Comparison of ENCODE assay signal across 10 cellular contexts in the genomic region with DNA sequence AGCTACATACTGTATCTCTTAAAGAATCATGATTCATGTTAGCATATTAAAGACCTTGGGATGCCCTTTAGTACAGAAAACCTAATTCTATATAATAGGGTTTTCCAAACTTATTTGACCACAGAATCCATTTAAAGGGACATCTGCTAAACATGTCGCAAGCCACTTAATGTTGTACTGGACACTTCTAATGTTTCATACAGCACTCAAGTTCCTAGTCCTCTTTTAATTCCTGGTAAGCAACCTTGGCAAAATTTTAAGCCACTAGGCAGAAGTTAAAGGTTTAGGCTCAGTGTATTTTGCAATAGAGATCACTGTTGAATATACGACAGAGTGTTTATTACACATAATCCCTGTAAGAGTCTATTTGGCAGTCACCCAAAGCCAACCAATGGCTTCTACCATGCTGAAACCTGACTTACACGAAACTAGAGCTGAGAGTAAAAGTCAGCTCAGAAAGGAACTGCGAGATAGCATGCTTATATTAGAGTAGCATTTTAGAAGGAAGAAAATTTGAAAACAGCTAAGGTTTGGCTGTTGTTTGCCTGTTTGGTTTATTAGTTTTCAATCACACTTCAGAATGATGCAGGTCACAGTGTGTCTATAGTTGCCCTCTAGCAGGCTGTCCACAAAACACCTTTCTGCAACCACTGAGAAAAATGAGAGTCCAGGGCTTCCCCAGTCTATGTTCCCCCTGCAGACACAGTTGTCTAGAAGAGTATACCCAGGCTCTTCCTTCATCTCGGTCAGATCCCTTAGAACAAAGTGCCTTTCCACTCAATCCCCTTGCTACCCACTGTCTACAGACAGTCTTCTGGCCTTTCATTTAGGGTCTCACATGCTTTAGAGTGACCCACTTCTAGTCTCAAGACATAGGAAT.
A peak's percentile ranks its signal among the peaks of the same experiment; 100 is the strongest.
DNase-seq lines count a peak whose midpoint lies in the region; ATAC-seq and TF ChIP-seq lines count a peak whose summit lies in the region.
"Had no signal": no experiment of that assay in that cellular context is flagged by ENCODE, and none has a peak within 500 bp of the region (broad histone marks: within the 10 kb centered on the region; RNA-seq: fewer than 3 reads in every experiment).

No MANE protein-coding gene starts in this region.

- 42 to 46% methylated on average over 5 of the region's 5 CpGs for WGBS in gastroesophageal sphincter (ENCODE audit: low coverage in 1 of 2), 2 donors

- POLR2A ChIA-PET in CD4-positive, alpha-beta T cell (lab: Charles Lee) = interaction anchor here (1.0 to 1.4 kb wide), 2 partner anchors 9 to 15 kb away, joined by 3 to 4 read pairs; no protein-coding TSS in a partner anchor
- POLR2A ChIA-PET in RWPE1 (lab: Yijun Ruan, JAX; ENCODE audit: low non-redundant PET) = no interaction called here

- H3K27me3 Mint-ChIP-seq in CD4-positive, alpha-beta T cell = no peaks in the 10 kb centered on the region

- H3K4me1 Mint-ChIP-seq in CD4-positive, alpha-beta T cell (ENCODE audit: low read depth) = peaks cover 27% of the 10 kb centered on the region

- no peaks in the 10 kb centered on the region for H3K27me3 ChIP-seq in CD4-positive, alpha-beta T cell (ENCODE audit: control insufficient read depth, insufficient read depth, low read length)
- H3K27me3 ChIP-seq in gastroesophageal sphincter (no peaks in the 10 kb centered on the region), tibial artery (no peaks in the 10 kb centered on the region)
- H3K27me3 ChIP-seq: stomach had no signal

- no peak for TF ChIP-seq CTCF in CD4-positive, alpha-beta T cell (IDR thresholded peaks at IDR 0.05)
- no peak for TF ChIP-seq CTCF in RWPE1 (conservative IDR thresholded peaks at IDR 0.05; ENCODE audit: low read depth)
- TF ChIP-seq CTCF in gastroesophageal sphincter (IDR thresholded peaks at IDR 0.05) = no peak
- no peak for TF ChIP-seq CTCF in tibial artery (IDR thresholded peaks at IDR 0.05)

- H3K36me3 Mint-ChIP-seq in CD4-positive, alpha-beta T cell (ENCODE audit: low read depth) = no peaks in the 10 kb centered on the region

- no peak for TF ChIP-seq POLR2A in gastroesophageal sphincter (IDR thresholded peaks at IDR 0.05)

- CTCF ChIA-PET in CD4-positive, alpha-beta T cell (lab: Charles Lee) = interaction anchor here (1.5 kb wide), 1 partner anchor 611 kb away, joined by 4 read pairs; no protein-coding TSS in a partner anchor
- CTCF ChIA-PET in RWPE1 (lab: Yijun Ruan, JAX) = interaction anchor here (0.7 to 2.2 kb wide), 2 partner anchors 13 to 42 kb away, joined by 5 to 11 read pairs; no protein-coding TSS in a partner anchor

- no peak overlapping the region for H3K27ac Mint-ChIP-seq in CD4-positive, alpha-beta T cell

- TF ChIP-seq RAD21 in Ishikawa (IDR thresholded peaks at IDR 0.05; ENCODE audit: low read depth) = no peak

- ATAC-seq in CD4-positive, alpha-beta T cell (ENCODE audit: poor library complexity) = no peak
- peak; percentile 81 for ATAC-seq in gastroesophageal sphincter
- no peak for ATAC-seq in GM18868 (IDR thresholded peaks at IDR 0.05; ENCODE audit: unreplicated experiment)

- no peaks in the 10 kb centered on the region for H3K36me3 ChIP-seq in gastroesophageal sphincter
- no peaks in the 10 kb centered on the region for H3K36me3 ChIP-seq in tibial artery
- H3K36me3 ChIP-seq: stomach had no signal

- DNase-seq in CD4-positive, alpha-beta T cell = no peak
- DNase-seq in RWPE1 (ENCODE audit: low spot score) (peak; percentile 52), tibial artery (no peak)
- DNase-seq in activated CD4-positive, alpha-beta T cell treated with anti-CD3 and anti-CD28 coated beads for 1 hour = no peak
- DNase-seq in activated CD4-positive, alpha-beta T cell treated with anti-CD3 and anti-CD28 coated beads, Interleukin-2, amount 50 U/mL, for 4 hours = no peak
- DNase-seq: right cardiac atrium, stomach had no signal

- no peak overlapping the region for H3K4me3 Mint-ChIP-seq in CD4-positive, alpha-beta T cell

- intact Hi-C loops in CD4-positive, alpha-beta T cell (cut with DNase I, micrococcal nuclease) = loop anchor here (2.0 to 10.0 kb wide), 5 partner anchors 19 to 428 kb away; no protein-coding TSS in a partner anchor
- intact Hi-C loops in tibial artery (cut with DNase I; ENCODE audit: low total_unique reads) = no loop called here

- no peaks in the 10 kb centered on the region for H3K9me3 ChIP-seq in CD4-positive, alpha-beta T cell (ENCODE audit: control insufficient read depth, low read length)
- H3K9me3 ChIP-seq in gastroesophageal sphincter (no peaks in the 10 kb centered on the region), tibial artery (no peaks in the 10 kb centered on the region)
- H3K9me3 ChIP-seq: stomach had no signal

- peak overlapping the region; percentile 0 for H3K27ac ChIP-seq in CD4-positive, alpha-beta T cell (ENCODE audit: low read depth, low read length)
- H3K27ac ChIP-seq in RWPE1 (no peak overlapping the region), gastroesophageal sphincter (no peak overlapping the region), tibial artery (no peak overlapping the region)

- H3K4me3 ChIP-seq in gastroesophageal sphincter = no peak overlapping the region
- H3K4me3 ChIP-seq in tibial artery = no peak overlapping the region
- H3K4me3 ChIP-seq: stomach had no signal

- peaks cover 2 to 22% (median 5%) of the 10 kb centered on the region in 3 donors for H3K4me1 ChIP-seq in gastroesophageal sphincter
- H3K4me1 ChIP-seq in tibial artery = no peaks in the 10 kb centered on the region

- H3K9me3 Mint-ChIP-seq in CD4-positive, alpha-beta T cell = no peaks in the 10 kb centered on the region

- TF ChIP-seq EP300 in Ishikawa (IDR thresholded peaks at IDR 0.05; ENCODE audit: borderline replicate concordance) (no peak), gastroesophageal sphincter (IDR thresholded peaks at IDR 0.05) (no peak)

TF ChIP-seq in Ishikawa, 13 proteins besides CTCF, POLR2A, EP300 and RAD21:
- TF ChIP-seq, protein P1, sequence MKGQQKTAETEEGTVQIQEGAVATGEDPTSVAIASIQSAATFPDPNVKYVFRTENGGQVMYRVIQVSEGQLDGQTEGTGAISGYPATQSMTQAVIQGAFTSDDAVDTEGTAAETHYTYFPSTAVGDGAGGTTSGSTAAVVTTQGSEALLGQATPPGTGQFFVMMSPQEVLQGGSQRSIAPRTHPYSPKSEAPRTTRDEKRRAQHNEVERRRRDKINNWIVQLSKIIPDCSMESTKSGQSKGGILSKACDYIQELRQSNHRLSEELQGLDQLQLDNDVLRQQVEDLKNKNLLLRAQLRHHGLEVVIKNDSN (IDR thresholded peaks at IDR 0.05) = no peak
- peak; percentile 82 for TF ChIP-seq CEBPB (IDR thresholded peaks at IDR 0.05)
- TF ChIP-seq NFIC (IDR thresholded peaks at IDR 0.05) = peak; percentile 74
